1 cellular context compared by ENCODE assay signal in the genomic region with DNA sequence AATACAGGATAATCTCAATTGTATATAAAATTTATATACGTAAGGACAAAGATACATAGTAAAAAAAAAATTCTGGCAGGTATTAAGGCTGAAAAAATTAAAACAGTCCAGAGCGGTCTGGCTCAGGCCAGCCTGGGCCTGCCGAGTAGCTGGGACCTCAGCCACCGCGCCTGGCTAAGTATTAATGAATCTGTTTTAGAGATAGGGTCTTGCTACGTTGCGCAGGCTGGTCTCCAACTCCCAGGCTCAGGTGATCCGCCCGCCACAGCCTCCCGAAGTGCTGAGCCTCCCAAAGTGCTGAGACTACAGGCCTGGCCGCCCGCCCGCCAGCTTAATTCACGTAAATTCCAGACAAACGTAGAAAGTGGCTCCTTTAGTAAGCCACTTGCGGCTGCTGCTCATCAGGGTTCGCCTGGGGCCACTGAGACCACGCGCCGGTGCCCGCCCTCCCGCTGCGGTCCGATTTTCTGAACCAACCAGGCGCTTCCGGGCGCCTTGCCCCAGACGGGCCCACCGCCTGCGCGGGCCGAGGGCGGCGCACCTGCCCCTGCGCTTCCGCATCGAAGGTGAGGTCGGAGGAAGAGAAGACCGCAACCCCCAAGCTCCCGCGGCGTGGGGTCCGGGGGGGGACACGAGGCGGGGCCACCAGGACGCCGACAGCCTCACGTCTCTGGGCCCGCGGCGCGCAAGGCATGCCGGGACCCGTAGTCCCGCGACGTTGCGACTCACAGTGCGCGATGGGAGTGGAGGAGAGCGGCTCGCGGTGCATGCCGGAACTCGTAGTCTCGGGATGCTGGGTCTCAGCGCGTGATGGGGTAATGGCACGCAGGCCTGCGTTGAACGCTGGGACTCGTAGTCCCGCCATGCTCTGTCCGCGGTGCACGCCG.
TF ChIP-seq lines count a peak whose summit lies in the region.

No MANE protein-coding gene starts in this region.

TF ChIP-seq in HepG2, 621 proteins besides CTCF, POLR2A, EP300 and RAD21 (continued from another document and continues in another):
- TF ChIP-seq, protein P1, sequence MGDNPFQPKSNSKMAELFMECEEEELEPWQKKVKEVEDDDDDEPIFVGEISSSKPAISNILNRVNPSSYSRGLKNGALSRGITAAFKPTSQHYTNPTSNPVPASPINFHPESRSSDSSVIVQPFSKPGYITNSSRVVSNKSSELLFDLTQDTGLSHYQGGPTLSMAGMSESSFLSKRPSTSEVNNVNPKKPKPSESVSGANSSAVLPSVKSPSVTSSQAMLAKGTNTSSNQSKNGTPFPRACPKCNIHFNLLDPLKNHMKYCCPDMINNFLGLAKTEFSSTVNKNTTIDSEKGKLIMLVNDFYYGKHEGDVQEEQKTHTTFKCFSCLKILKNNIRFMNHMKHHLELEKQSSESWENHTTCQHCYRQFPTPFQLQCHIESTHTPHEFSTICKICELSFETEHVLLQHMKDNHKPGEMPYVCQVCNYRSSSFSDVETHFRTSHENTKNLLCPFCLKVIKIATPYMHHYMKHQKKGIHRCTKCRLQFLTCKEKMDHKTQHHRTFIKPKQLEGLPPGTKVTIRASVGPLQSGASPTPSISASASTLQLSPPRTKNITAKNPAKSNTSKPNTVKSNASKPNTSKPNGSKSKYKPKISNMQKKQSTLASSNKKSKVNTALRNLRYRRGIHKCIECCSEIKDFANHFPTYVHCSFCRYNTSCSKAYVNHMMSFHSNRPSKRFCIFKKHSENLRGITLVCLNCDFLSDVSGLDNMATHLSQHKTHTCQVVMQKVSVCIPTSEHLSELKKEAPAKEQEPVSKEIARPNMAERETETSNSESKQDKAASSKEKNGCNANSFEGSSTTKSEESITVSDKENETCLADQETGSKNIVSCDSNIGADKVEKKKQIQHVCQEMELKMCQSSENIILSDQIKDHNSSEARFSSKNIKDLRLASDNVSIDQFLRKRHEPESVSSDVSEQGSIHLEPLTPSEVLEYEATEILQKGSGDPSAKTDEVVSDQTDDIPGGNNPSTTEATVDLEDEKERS (CRISPR knock-in tag; IDR thresholded peaks at IDR 0.05), result no peak; the same call in 1 of the 2 replicates
- TF ChIP-seq MBD4 (IDR thresholded peaks at IDR 0.05; ENCODE audit: borderline replicate concordance, low read length) (no peak), ELF1 (CRISPR knock-in tag; IDR thresholded peaks at IDR 0.05) (peak; percentile 80; the same call in 1 of the 2 replicates), MED8 (CRISPR knock-in tag; IDR thresholded peaks at IDR 0.05; ENCODE audit: insufficient replicate concordance) (peak; percentile 73), MXI1 (IDR thresholded peaks at IDR 0.05; ENCODE audit: borderline replicate concordance, low read depth, low read length) (peak; percentile 63; the same call in 1 of the 3 replicates), SMYD3 (CRISPR knock-in tag; IDR thresholded peaks at IDR 0.05) (no peak), GLI4 (CRISPR knock-in tag; IDR thresholded peaks at IDR 0.05; ENCODE audit: borderline replicate concordance) (peak; percentile 78; the same call in 1 of the 2 replicates), ELF4 (CRISPR knock-in tag; IDR thresholded peaks at IDR 0.05; ENCODE audit: borderline replicate concordance) (peak; percentile 89; the same call in 1 of the 2 replicates), SRSF1 (optimal IDR thresholded peaks at IDR 0.05; ENCODE audit: low read depth, low read length) (peak; percentile 99), RFX1 (IDR thresholded peaks at IDR 0.05) (no peak), HOXA3 (CRISPR knock-in tag; IDR thresholded peaks at IDR 0.05) (peak; percentile 91), ZNF615 (CRISPR knock-in tag; IDR thresholded peaks at IDR 0.05; ENCODE audit: borderline replicate concordance) (no peak; the same call in 1 of the 2 replicates), FOSL2 (CRISPR knock-in tag; IDR thresholded peaks at IDR 0.05) (peak; percentile 42), SALL2 (CRISPR knock-in tag; IDR thresholded peaks at IDR 0.05) (peak; percentile 66), ZSCAN30 (CRISPR knock-in tag; IDR thresholded peaks at IDR 0.05) (no peak), MLLT10 (CRISPR knock-in tag; IDR thresholded peaks at IDR 0.05) (no peak), CCAR2 (optimal IDR thresholded peaks at IDR 0.05; ENCODE audit: low read depth, low read length) (no peak), REPIN1 (CRISPR knock-in tag; IDR thresholded peaks at IDR 0.05; ENCODE audit: borderline replicate concordance, low read depth) (peak; percentile 43; the same call in 1 of the 2 replicates), XRCC5 (optimal IDR thresholded peaks at IDR 0.05; ENCODE audit: low read length) (peak; percentile 90), ZNF790 (CRISPR knock-in tag; IDR thresholded peaks at IDR 0.05; ENCODE audit: borderline replicate concordance) (peak; percentile 70; the same call in 1 of the 2 replicates), AKAP8 (CRISPR knock-in tag; IDR thresholded peaks at IDR 0.05) (peak; percentile 88; the same call in 1 of the 2 replicates), ZNF7 (CRISPR knock-in tag; IDR thresholded peaks at IDR 0.05) (peak; percentile 38; the same call in 1 of the 2 replicates), RAD51 (IDR thresholded peaks at IDR 0.05; ENCODE audit: borderline replicate concordance) (no peak), ZNF10 (CRISPR knock-in tag; IDR thresholded peaks at IDR 0.05; ENCODE audit: borderline replicate concordance, low read depth) (no peak), ZNF563 (CRISPR knock-in tag; IDR thresholded peaks at IDR 0.05) (peak; percentile 62; the same call in 1 of the 2 replicates), TAF1 (CRISPR knock-in tag; IDR thresholded peaks at IDR 0.05) (peak; percentile 84), ZNF441 (CRISPR knock-in tag; IDR thresholded peaks at IDR 0.05; ENCODE audit: borderline replicate concordance) (peak; percentile 52), HMGA1 (CRISPR knock-in tag; conservative IDR thresholded peaks at IDR 0.05) (no peak), SSRP1 (CRISPR knock-in tag; IDR thresholded peaks at IDR 0.05) (no peak), ZFP82 (CRISPR knock-in tag; IDR thresholded peaks at IDR 0.05; ENCODE audit: borderline replicate concordance) (no peak; the same call in 1 of the 2 replicates), ZIK1 (CRISPR knock-in tag; IDR thresholded peaks at IDR 0.05; ENCODE audit: borderline replicate concordance, low read depth) (peak; percentile 90), MTF1 (CRISPR knock-in tag; IDR thresholded peaks at IDR 0.05) (no peak; the same call in 1 of the 2 replicates), TSC22D2 (CRISPR knock-in tag; IDR thresholded peaks at IDR 0.05; ENCODE audit: borderline replicate concordance) (peak; percentile 55; the same call in 1 of the 2 replicates), ZBTB7A (CRISPR knock-in tag; IDR thresholded peaks at IDR 0.05) (no peak)
- TF ChIP-seq, protein P2, sequence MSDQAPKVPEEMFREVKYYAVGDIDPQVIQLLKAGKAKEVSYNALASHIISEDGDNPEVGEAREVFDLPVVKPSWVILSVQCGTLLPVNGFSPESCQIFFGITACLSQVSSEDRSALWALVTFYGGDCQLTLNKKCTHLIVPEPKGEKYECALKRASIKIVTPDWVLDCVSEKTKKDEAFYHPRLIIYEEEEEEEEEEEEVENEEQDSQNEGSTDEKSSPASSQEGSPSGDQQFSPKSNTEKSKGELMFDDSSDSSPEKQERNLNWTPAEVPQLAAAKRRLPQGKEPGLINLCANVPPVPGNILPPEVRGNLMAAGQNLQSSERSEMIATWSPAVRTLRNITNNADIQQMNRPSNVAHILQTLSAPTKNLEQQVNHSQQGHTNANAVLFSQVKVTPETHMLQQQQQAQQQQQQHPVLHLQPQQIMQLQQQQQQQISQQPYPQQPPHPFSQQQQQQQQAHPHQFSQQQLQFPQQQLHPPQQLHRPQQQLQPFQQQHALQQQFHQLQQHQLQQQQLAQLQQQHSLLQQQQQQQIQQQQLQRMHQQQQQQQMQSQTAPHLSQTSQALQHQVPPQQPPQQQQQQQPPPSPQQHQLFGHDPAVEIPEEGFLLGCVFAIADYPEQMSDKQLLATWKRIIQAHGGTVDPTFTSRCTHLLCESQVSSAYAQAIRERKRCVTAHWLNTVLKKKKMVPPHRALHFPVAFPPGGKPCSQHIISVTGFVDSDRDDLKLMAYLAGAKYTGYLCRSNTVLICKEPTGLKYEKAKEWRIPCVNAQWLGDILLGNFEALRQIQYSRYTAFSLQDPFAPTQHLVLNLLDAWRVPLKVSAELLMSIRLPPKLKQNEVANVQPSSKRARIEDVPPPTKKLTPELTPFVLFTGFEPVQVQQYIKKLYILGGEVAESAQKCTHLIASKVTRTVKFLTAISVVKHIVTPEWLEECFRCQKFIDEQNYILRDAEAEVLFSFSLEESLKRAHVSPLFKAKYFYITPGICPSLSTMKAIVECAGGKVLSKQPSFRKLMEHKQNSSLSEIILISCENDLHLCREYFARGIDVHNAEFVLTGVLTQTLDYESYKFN (CRISPR knock-in tag; conservative IDR thresholded peaks at IDR 0.05), result peak; percentile 83
- TF ChIP-seq, protein P3, sequence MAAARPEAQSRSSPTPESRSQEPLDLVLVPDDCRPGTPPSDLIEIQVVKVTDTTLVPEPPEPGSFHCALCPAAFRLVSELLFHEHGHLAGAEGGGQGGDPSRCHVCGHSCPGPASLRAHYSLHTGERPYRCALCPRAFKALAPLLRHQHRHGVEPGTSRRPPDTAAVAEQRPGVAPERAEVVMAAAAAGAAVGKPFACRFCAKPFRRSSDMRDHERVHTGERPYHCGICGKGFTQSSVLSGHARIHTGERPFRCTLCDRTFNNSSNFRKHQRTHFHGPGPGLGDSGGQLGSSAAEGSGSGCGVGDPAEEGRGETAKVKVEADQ (CRISPR knock-in tag; IDR thresholded peaks at IDR 0.05; ENCODE audit: borderline replicate concordance), result no peak
- TF ChIP-seq, protein P4, sequence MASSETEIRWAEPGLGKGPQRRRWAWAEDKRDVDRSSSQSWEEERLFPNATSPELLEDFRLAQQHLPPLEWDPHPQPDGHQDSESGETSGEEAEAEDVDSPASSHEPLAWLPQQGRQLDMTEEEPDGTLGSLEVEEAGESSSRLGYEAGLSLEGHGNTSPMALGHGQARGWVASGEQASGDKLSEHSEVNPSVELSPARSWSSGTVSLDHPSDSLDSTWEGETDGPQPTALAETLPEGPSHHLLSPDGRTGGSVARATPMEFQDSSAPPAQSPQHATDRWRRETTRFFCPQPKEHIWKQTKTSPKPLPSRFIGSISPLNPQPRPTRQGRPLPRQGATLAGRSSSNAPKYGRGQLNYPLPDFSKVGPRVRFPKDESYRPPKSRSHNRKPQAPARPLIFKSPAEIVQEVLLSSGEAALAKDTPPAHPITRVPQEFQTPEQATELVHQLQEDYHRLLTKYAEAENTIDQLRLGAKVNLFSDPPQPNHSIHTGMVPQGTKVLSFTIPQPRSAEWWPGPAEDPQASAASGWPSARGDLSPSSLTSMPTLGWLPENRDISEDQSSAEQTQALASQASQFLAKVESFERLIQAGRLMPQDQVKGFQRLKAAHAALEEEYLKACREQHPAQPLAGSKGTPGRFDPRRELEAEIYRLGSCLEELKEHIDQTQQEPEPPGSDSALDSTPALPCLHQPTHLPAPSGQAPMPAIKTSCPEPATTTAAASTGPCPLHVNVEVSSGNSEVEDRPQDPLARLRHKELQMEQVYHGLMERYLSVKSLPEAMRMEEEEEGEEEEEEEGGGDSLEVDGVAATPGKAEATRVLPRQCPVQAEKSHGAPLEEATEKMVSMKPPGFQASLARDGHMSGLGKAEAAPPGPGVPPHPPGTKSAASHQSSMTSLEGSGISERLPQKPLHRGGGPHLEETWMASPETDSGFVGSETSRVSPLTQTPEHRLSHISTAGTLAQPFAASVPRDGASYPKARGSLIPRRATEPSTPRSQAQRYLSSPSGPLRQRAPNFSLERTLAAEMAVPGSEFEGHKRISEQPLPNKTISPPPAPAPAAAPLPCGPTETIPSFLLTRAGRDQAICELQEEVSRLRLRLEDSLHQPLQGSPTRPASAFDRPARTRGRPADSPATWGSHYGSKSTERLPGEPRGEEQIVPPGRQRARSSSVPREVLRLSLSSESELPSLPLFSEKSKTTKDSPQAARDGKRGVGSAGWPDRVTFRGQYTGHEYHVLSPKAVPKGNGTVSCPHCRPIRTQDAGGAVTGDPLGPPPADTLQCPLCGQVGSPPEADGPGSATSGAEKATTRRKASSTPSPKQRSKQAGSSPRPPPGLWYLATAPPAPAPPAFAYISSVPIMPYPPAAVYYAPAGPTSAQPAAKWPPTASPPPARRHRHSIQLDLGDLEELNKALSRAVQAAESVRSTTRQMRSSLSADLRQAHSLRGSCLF (CRISPR knock-in tag; IDR thresholded peaks at IDR 0.05; ENCODE audit: borderline replicate concordance), result no peak
- TF ChIP-seq, protein P5, sequence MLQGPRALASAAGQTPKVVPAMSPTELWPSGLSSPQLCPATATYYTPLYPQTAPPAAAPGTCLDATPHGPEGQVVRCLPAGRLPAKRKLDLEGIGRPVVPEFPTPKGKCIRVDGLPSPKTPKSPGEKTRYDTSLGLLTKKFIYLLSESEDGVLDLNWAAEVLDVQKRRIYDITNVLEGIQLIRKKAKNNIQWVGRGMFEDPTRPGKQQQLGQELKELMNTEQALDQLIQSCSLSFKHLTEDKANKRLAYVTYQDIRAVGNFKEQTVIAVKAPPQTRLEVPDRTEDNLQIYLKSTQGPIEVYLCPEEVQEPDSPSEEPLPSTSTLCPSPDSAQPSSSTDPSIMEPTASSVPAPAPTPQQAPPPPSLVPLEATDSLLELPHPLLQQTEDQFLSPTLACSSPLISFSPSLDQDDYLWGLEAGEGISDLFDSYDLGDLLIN (CRISPR knock-in tag; IDR thresholded peaks at IDR 0.05; ENCODE audit: borderline replicate concordance), result peak; percentile 36; the same call in 1 of the 2 replicates
- TF ChIP-seq, protein P6, sequence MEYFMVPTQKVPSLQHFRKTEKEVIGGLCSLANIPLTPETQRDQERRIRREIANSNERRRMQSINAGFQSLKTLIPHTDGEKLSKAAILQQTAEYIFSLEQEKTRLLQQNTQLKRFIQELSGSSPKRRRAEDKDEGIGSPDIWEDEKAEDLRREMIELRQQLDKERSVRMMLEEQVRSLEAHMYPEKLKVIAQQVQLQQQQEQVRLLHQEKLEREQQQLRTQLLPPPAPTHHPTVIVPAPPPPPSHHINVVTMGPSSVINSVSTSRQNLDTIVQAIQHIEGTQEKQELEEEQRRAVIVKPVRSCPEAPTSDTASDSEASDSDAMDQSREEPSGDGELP (IDR thresholded peaks at IDR 0.05; ENCODE audit: borderline replicate concordance, low read depth), result peak; percentile 20; the same call in 1 of the 2 replicates
- TF ChIP-seq, protein P7, sequence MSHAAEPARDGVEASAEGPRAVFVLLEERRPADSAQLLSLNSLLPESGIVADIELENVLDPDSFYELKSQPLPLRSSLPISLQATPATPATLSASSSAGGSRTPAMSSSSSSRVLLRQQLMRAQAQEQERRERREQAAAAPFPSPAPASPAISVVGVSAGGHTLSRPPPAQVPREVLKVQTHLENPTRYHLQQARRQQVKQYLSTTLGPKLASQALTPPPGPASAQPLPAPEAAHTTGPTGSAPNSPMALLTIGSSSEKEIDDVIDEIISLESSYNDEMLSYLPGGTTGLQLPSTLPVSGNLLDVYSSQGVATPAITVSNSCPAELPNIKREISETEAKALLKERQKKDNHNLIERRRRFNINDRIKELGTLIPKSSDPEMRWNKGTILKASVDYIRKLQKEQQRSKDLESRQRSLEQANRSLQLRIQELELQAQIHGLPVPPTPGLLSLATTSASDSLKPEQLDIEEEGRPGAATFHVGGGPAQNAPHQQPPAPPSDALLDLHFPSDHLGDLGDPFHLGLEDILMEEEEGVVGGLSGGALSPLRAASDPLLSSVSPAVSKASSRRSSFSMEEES (CRISPR knock-in tag; IDR thresholded peaks at IDR 0.05), result peak; percentile 87; the same call in 1 of the 2 replicates
- TF ChIP-seq, protein P8, sequence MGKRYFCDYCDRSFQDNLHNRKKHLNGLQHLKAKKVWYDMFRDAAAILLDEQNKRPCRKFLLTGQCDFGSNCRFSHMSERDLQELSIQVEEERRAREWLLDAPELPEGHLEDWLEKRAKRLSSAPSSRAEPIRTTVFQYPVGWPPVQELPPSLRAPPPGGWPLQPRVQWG (CRISPR knock-in tag; IDR thresholded peaks at IDR 0.05; ENCODE audit: borderline replicate concordance, low read depth), result no peak
